ENCODE assay signal across 23 cellular contexts in the genomic region with DNA sequence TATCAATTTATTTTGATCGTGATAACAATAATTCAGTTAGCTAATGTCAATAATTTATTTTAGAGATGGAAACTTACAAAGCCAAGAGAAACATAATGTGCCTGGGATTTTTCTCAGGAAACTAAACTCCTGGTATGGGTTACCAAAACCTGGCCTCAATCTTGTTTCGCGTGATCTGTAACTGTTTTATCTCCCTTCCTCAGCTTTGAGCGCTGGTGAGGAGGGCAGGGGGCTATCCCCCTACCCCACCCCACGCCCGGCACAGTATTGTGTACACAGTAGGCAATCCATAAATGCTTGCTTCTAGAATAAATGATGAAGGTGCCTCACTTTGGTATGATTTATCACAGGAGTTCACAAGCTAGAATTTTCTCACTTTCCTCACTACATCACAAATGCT.
"Had no signal": no experiment of that assay in that cellular context is flagged by ENCODE, and none has a peak within 500 bp of the region (broad histone marks: within the 10 kb centered on the region; RNA-seq: fewer than 3 reads in every experiment).

No MANE protein-coding gene starts in this region.

- H3K27ac ChIP-seq: brain microvascular endothelial cell, KMS-11, SK-N-MC, WERI-Rb-1 had no signal

- ATAC-seq: activated CD4-positive, alpha-beta T cell treated with anti-CD3 and anti-CD28 coated beads for 36 hours; activated CD8-positive, alpha-beta T cell treated with anti-CD3 and anti-CD28 coated beads for 36 hours; activated T-cell treated with anti-CD3 and anti-CD28 coated beads, Interleukin-2, amount 50 U/mL, for 72 hours; Panc1; Right ventricle myocardium inferior; T-cell had no signal

- H3K36me3 ChIP-seq: brain microvascular endothelial cell, cardiac muscle cell, WERI-Rb-1 had no signal

- H3K27ac Mint-ChIP-seq: activated CD4-positive, alpha-beta T cell treated with anti-CD3 and anti-CD28 coated beads for 36 hours; activated CD8-positive, alpha-beta T cell treated with anti-CD3 and anti-CD28 coated beads for 36 hours; activated naive CD4-positive, alpha-beta T cell treated with anti-CD3 and anti-CD28 coated beads, Interleukin-2, amount 50 U/mL, for 24 hours; activated T-cell treated with anti-CD3 and anti-CD28 coated beads, Interleukin-2, amount 50 U/mL, for 72 hours; T-cell had no signal

- H3K27me3 Mint-ChIP-seq: activated CD4-positive, alpha-beta T cell treated with anti-CD3 and anti-CD28 coated beads for 36 hours; activated CD8-positive, alpha-beta T cell treated with anti-CD3 and anti-CD28 coated beads for 36 hours; activated naive CD4-positive, alpha-beta T cell treated with anti-CD3 and anti-CD28 coated beads, Interleukin-2, amount 50 U/mL, for 24 hours; T-cell had no signal

- H3K4me3 ChIP-seq: cardiac muscle cell, SK-N-MC had no signal

- H3K9me3 Mint-ChIP-seq: activated CD8-positive, alpha-beta T cell treated with anti-CD3 and anti-CD28 coated beads for 36 hours; activated T-cell treated with anti-CD3 and anti-CD28 coated beads, Interleukin-2, amount 50 U/mL, for 72 hours; T-cell had no signal

- H3K4me3 Mint-ChIP-seq: activated CD4-positive, alpha-beta T cell treated with anti-CD3 and anti-CD28 coated beads for 36 hours; activated CD8-positive, alpha-beta T cell treated with anti-CD3 and anti-CD28 coated beads for 36 hours; activated naive CD4-positive, alpha-beta T cell treated with anti-CD3 and anti-CD28 coated beads, Interleukin-2, amount 50 U/mL, for 24 hours; activated T-cell treated with anti-CD3 and anti-CD28 coated beads, Interleukin-2, amount 50 U/mL, for 72 hours; T-cell had no signal

- H3K27me3 ChIP-seq: brain microvascular endothelial cell, cardiac muscle cell had no signal

- DNase-seq: activated CD4-positive, alpha-beta T cell treated with anti-CD3 and anti-CD28 coated beads for 36 hours; activated CD8-positive, alpha-beta memory T cell treated with anti-CD3 and anti-CD28 coated beads, Interleukin-2, amount 50 U/mL, for 4 hours; activated CD8-positive, alpha-beta T cell treated with anti-CD3 and anti-CD28 coated beads for 36 hours; activated T-cell treated with anti-CD3 and anti-CD28 coated beads, Interleukin-2, amount 50 U/mL, for 72 hours; brain microvascular endothelial cell; cerebellar nuclear complex; NCI-H1092; NCI-H1417; NCI-H1694 treated with DMSO at 0.1 percent for 48 hours; NCI-H2029 treated with DMSO at 0.1 percent for 48 hours; NCI-H345; NCI-H510A; RPMI8226; T-cell; T-helper 2 cell; T1000; WERI-Rb-1 had no signal
